Comparison of ENCODE assay signal across 36 cellular contexts in the genomic region with DNA sequence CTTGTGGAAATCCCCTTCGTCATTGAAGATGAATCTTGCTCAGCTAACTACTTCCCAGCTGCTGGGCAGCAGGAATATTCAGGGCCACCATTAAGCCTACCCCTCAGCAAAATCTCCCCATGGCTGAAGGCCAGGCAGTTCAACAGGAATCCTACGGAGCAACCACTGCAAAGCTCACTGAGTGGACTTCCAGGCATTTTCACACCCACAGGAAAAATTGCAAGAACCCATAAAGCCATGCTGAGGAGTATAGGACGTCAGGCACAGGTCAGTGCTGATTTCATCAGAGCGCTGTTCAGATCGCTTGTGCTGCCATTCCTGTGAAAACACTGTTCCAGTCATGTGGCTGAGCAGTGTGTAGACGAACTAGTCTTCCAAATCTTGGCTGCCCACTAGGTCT.
"Had no signal": no experiment of that assay in that cellular context is flagged by ENCODE, and none has a peak within 500 bp of the region (broad histone marks: within the 10 kb centered on the region; RNA-seq: fewer than 3 reads in every experiment).

No MANE protein-coding gene starts in this region.

- H3K27ac ChIP-seq: body of pancreas, brain microvascular endothelial cell, breast epithelium, VCaP had no signal

- H3K36me3 Mint-ChIP-seq: activated CD8-positive, alpha-beta memory T cell treated with anti-CD3 and anti-CD28 coated beads, Interleukin-2, amount 10 ng/mL, durations not matched to agents 7 days and 5 days; activated naive CD4-positive, alpha-beta T cell treated with anti-CD3 and anti-CD28 coated beads, Interleukin-2, amount 10 ng/mL, durations not matched to agents 7 days and 5 days; activated naive CD8-positive, alpha-beta T cell treated with anti-CD3 and anti-CD28 coated beads, Interleukin-2, amount 10 ng/mL, durations not matched to agents 7 days and 5 days had no signal

- ATAC-seq: activated CD4-positive, alpha-beta T cell treated with anti-CD3 and anti-CD28 coated beads for 36 hours; activated CD8-positive, alpha-beta memory T cell treated with anti-CD3 and anti-CD28 coated beads, Interleukin-2, amount 10 ng/mL, durations not matched to agents 7 days and 5 days; activated CD8-positive, alpha-beta T cell treated with anti-CD3 and anti-CD28 coated beads, Interleukin-2, amount 10 ng/mL, durations not matched to agents 7 days and 5 days; activated naive CD8-positive, alpha-beta T cell treated with anti-CD3 and anti-CD28 coated beads, Interleukin-2, amount 50 U/mL, for 24 hours; body of pancreas had no signal

- H3K4me3 Mint-ChIP-seq: activated B cell treated with CpG ODN at 0.5 μM for 24 hours; activated CD4-positive, alpha-beta memory T cell treated with anti-CD3 and anti-CD28 coated beads, Interleukin-2, amount 10 ng/mL, durations not matched to agents 7 days and 5 days; activated CD4-positive, alpha-beta T cell treated with anti-CD3 and anti-CD28 coated beads for 36 hours; activated CD4-positive, alpha-beta T cell treated with anti-CD3 and anti-CD28 coated beads, Interleukin-2, amount 10 ng/mL, durations not matched to agents 7 days and 5 days; activated CD8-positive, alpha-beta memory T cell treated with anti-CD3 and anti-CD28 coated beads, Interleukin-2, amount 10 ng/mL, durations not matched to agents 7 days and 5 days; activated CD8-positive, alpha-beta T cell treated with anti-CD3 and anti-CD28 coated beads, Interleukin-2, amount 10 ng/mL, durations not matched to agents 7 days and 5 days; activated naive CD4-positive, alpha-beta T cell treated with anti-CD3 and anti-CD28 coated beads, Interleukin-2, amount 10 ng/mL, durations not matched to agents 7 days and 5 days; activated naive CD4-positive, alpha-beta T cell treated with anti-CD3 and anti-CD28 coated beads, Interleukin-2, amount 50 U/mL, for 24 hours; activated naive CD8-positive, alpha-beta T cell; activated naive CD8-positive, alpha-beta T cell treated with anti-CD3 and anti-CD28 coated beads, Interleukin-2, amount 10 ng/mL, durations not matched to agents 7 days and 5 days; activated naive CD8-positive, alpha-beta T cell treated with anti-CD3 and anti-CD28 coated beads, Interleukin-2, amount 50 U/mL, for 24 hours; activated T-cell treated with anti-CD3 and anti-CD28 coated beads, Interleukin-2, amount 50 U/mL, for 24 hours; T-helper 1 cell treated with Interleukin-12 subunit alpha and Interleukin-12 subunit beta and Interleukin-4 antibody, amounts not matched to agents 30 μg/mL and 1 μg/mL, for 36 hours; T-helper 2 cell treated with Interferon-gamma antibody and Interleukin-4, amounts not matched to agents 5 μg/mL and 100 μg/mL, for 36 hours had no signal

- H3K4me3 ChIP-seq: body of pancreas, breast epithelium had no signal

- H3K27me3 ChIP-seq: body of pancreas, brain microvascular endothelial cell, breast epithelium had no signal

- H3K4me1 ChIP-seq: body of pancreas, breast epithelium had no signal

- H3K27ac Mint-ChIP-seq: activated B cell treated with CpG ODN at 0.5 μM for 24 hours; activated CD4-positive, alpha-beta memory T cell treated with anti-CD3 and anti-CD28 coated beads, Interleukin-2, amount 10 ng/mL, durations not matched to agents 7 days and 5 days; activated CD4-positive, alpha-beta T cell treated with anti-CD3 and anti-CD28 coated beads for 36 hours; activated CD4-positive, alpha-beta T cell treated with anti-CD3 and anti-CD28 coated beads, Interleukin-2, amount 10 ng/mL, durations not matched to agents 7 days and 5 days; activated CD8-positive, alpha-beta memory T cell treated with anti-CD3 and anti-CD28 coated beads, Interleukin-2, amount 10 ng/mL, durations not matched to agents 7 days and 5 days; activated CD8-positive, alpha-beta T cell treated with anti-CD3 and anti-CD28 coated beads, Interleukin-2, amount 10 ng/mL, durations not matched to agents 7 days and 5 days; activated naive CD4-positive, alpha-beta T cell treated with anti-CD3 and anti-CD28 coated beads, Interleukin-2, amount 10 ng/mL, durations not matched to agents 7 days and 5 days; activated naive CD4-positive, alpha-beta T cell treated with anti-CD3 and anti-CD28 coated beads, Interleukin-2, amount 50 U/mL, for 24 hours; activated naive CD8-positive, alpha-beta T cell; activated naive CD8-positive, alpha-beta T cell treated with anti-CD3 and anti-CD28 coated beads, Interleukin-2, amount 10 ng/mL, durations not matched to agents 7 days and 5 days; activated naive CD8-positive, alpha-beta T cell treated with anti-CD3 and anti-CD28 coated beads, Interleukin-2, amount 50 U/mL, for 24 hours; activated T-cell treated with anti-CD3 and anti-CD28 coated beads, Interleukin-2, amount 50 U/mL, for 24 hours; activated T-helper 2 cell treated with anti-CD3 and anti-CD28 coated beads, Interferon-gamma antibody, Interleukin-2, Interleukin-4, amounts not matched to agents 10 μg/mL and 5 μg/mL and 100 μg/mL, durations not matched to agents 14 hours and 24 hours and 36 hours; T-helper 1 cell treated with Interleukin-12 subunit alpha and Interleukin-12 subunit beta and Interleukin-4 antibody, amounts not matched to agents 30 μg/mL and 1 μg/mL, for 36 hours; T-helper 2 cell treated with Interferon-gamma antibody and Interleukin-4, amounts not matched to agents 5 μg/mL and 100 μg/mL, for 36 hours had no signal

- H3K9me3 ChIP-seq: body of pancreas, breast epithelium had no signal

- H3K4me1 Mint-ChIP-seq: activated CD4-positive, alpha-beta memory T cell treated with anti-CD3 and anti-CD28 coated beads, Interleukin-2, amount 10 ng/mL, durations not matched to agents 7 days and 5 days; activated CD4-positive, alpha-beta T cell treated with anti-CD3 and anti-CD28 coated beads for 36 hours; activated CD4-positive, alpha-beta T cell treated with anti-CD3 and anti-CD28 coated beads, Interleukin-2, amount 10 ng/mL, durations not matched to agents 7 days and 5 days; activated CD8-positive, alpha-beta memory T cell treated with anti-CD3 and anti-CD28 coated beads, Interleukin-2, amount 10 ng/mL, durations not matched to agents 7 days and 5 days; activated naive CD4-positive, alpha-beta T cell treated with anti-CD3 and anti-CD28 coated beads, Interleukin-2, amount 10 ng/mL, durations not matched to agents 7 days and 5 days; activated naive CD4-positive, alpha-beta T cell treated with anti-CD3 and anti-CD28 coated beads, Interleukin-2, amount 50 U/mL, for 24 hours; activated naive CD8-positive, alpha-beta T cell treated with anti-CD3 and anti-CD28 coated beads, Interleukin-2, amount 10 ng/mL, durations not matched to agents 7 days and 5 days; activated naive CD8-positive, alpha-beta T cell treated with anti-CD3 and anti-CD28 coated beads, Interleukin-2, amount 50 U/mL, for 24 hours had no signal

- DNase-seq: activated B cell treated with CpG ODN at 0.5 μM for 24 hours; activated CD4-positive, alpha-beta memory T cell treated with anti-CD3 and anti-CD28 coated beads, Interleukin-2, amount 10 ng/mL, durations not matched to agents 7 days and 5 days; activated CD4-positive, alpha-beta T cell treated with anti-CD3 and anti-CD28 coated beads for 36 hours; activated CD4-positive, alpha-beta T cell treated with anti-CD3 and anti-CD28 coated beads for 48 hours; activated CD4-positive, alpha-beta T cell treated with anti-CD3 and anti-CD28 coated beads, Interleukin-2, amount 10 ng/mL, durations not matched to agents 7 days and 5 days; activated CD4-positive, alpha-beta T cell treated with anti-CD3 and anti-CD28 coated beads, Interleukin-2, amount 50 U/mL, for 48 hours; activated CD4-positive, CD25-positive, alpha-beta regulatory T cell treated with anti-CD3 and anti-CD28 coated beads, Interleukin-2, amount 50 U/mL, for 72 hours; activated CD8-positive, alpha-beta memory T cell treated with anti-CD3 and anti-CD28 coated beads for 24 hours; activated CD8-positive, alpha-beta memory T cell treated with anti-CD3 and anti-CD28 coated beads, Interleukin-2, amount 10 ng/mL, durations not matched to agents 7 days and 5 days; activated CD8-positive, alpha-beta memory T cell treated with anti-CD3 and anti-CD28 coated beads, Interleukin-2, amount 50 U/mL, for 48 hours; activated CD8-positive, alpha-beta T cell treated with anti-CD3 and anti-CD28 coated beads, Interleukin-2, amount 10 ng/mL, durations not matched to agents 7 days and 5 days; activated effector memory CD4-positive, alpha-beta T cell treated with Interleukin-2 at 50 U/mL for 16 hours; activated gamma-delta T cell; activated naive CD4-positive, alpha-beta T cell treated with anti-CD3 and anti-CD28 coated beads, Interleukin-2, amount 10 ng/mL, durations not matched to agents 7 days and 5 days; activated naive CD4-positive, alpha-beta T cell treated with Interleukin-2 at 50 U/mL for 16 hours; activated naive CD8-positive, alpha-beta T cell treated with anti-CD3 and anti-CD28 coated beads, Interleukin-2, amount 10 ng/mL, durations not matched to agents 7 days and 5 days; activated naive CD8-positive, alpha-beta T cell treated with anti-CD3 and anti-CD28 coated beads, Interleukin-2, amount 50 U/mL, for 24 hours; activated T-cell treated with anti-CD3 and anti-CD28 coated beads, Interleukin-2, amount 50 U/mL, for 24 hours; activated T-cell treated with anti-CD3 and anti-CD28 coated beads, Interleukin-2, amount 50 U/mL, for 48 hours; amygdala; anterior cingulate cortex; body of pancreas; brain microvascular endothelial cell; central memory CD4-positive, alpha-beta T cell; T-helper 1 cell; T-helper 2 cell; T-helper 9 cell had no signal

- FAIRE-seq: astrocyte, TTC549 had no signal

- H3K27me3 Mint-ChIP-seq: activated B cell treated with CpG ODN at 0.5 μM for 24 hours; activated CD4-positive, alpha-beta T cell treated with anti-CD3 and anti-CD28 coated beads for 36 hours; activated CD4-positive, alpha-beta T cell treated with anti-CD3 and anti-CD28 coated beads, Interleukin-2, amount 10 ng/mL, durations not matched to agents 7 days and 5 days; activated naive CD4-positive, alpha-beta T cell treated with anti-CD3 and anti-CD28 coated beads, Interleukin-2, amount 10 ng/mL, durations not matched to agents 7 days and 5 days; activated naive CD8-positive, alpha-beta T cell; activated naive CD8-positive, alpha-beta T cell treated with anti-CD3 and anti-CD28 coated beads, Interleukin-2, amount 10 ng/mL, durations not matched to agents 7 days and 5 days; activated naive CD8-positive, alpha-beta T cell treated with anti-CD3 and anti-CD28 coated beads, Interleukin-2, amount 50 U/mL, for 24 hours; activated T-cell treated with anti-CD3 and anti-CD28 coated beads, Interleukin-2, amount 50 U/mL, for 24 hours had no signal

- H3K36me3 ChIP-seq: brain microvascular endothelial cell, breast epithelium had no signal

- H3K9me3 Mint-ChIP-seq: activated B cell treated with CpG ODN at 0.5 μM for 24 hours; activated CD4-positive, alpha-beta memory T cell treated with anti-CD3 and anti-CD28 coated beads, Interleukin-2, amount 10 ng/mL, durations not matched to agents 7 days and 5 days; activated CD4-positive, alpha-beta T cell treated with anti-CD3 and anti-CD28 coated beads, Interleukin-2, amount 10 ng/mL, durations not matched to agents 7 days and 5 days; activated naive CD4-positive, alpha-beta T cell treated with anti-CD3 and anti-CD28 coated beads, Interleukin-2, amount 10 ng/mL, durations not matched to agents 7 days and 5 days; activated naive CD4-positive, alpha-beta T cell treated with anti-CD3 and anti-CD28 coated beads, Interleukin-2, amount 50 U/mL, for 24 hours; activated naive CD8-positive, alpha-beta T cell treated with anti-CD3 and anti-CD28 coated beads, Interleukin-2, amount 10 ng/mL, durations not matched to agents 7 days and 5 days; activated naive CD8-positive, alpha-beta T cell treated with anti-CD3 and anti-CD28 coated beads, Interleukin-2, amount 50 U/mL, for 24 hours; activated T-cell treated with anti-CD3 and anti-CD28 coated beads, Interleukin-2, amount 50 U/mL, for 24 hours; activated T-helper 2 cell treated with anti-CD3 and anti-CD28 coated beads, Interferon-gamma antibody, Interleukin-2, Interleukin-4, amounts not matched to agents 10 μg/mL and 5 μg/mL and 100 μg/mL, durations not matched to agents 14 hours and 24 hours and 36 hours; T-helper 2 cell treated with Interferon-gamma antibody and Interleukin-4, amounts not matched to agents 5 μg/mL and 100 μg/mL, for 36 hours had no signal
